ENCODE assay signal across 1 cellular context in genomic region chr4:54091637-54092404, GRCh38.
TF ChIP-seq lines count a peak whose summit lies in the region.

No MANE protein-coding gene starts in this region.

TF ChIP-seq in H1, 55 proteins besides CTCF, POLR2A, EP300 and RAD21 (continued from another document):
- peak; percentile 94 for TF ChIP-seq EZH2 (IDR thresholded peaks at IDR 0.05; ENCODE audit: low read depth, low read length, severe bottlenecking)
- no peak for TF ChIP-seq JUND (IDR thresholded peaks at IDR 0.05; ENCODE audit: low read length)
- TF ChIP-seq POU5F1 (IDR thresholded peaks at IDR 0.05; ENCODE audit: low read depth, low read length), result no peak
- 0 out of 4 replicates have a peak, but pooled peaks of 1 of the 2 experiments have one; percentile 8 for TF ChIP-seq HDAC2 (IDR thresholded peaks at IDR 0.05; ENCODE audit: borderline replicate concordance in 1 of 2, low read depth in 2 of 2, low read length in 2 of 2)
- TF ChIP-seq CBX8 (IDR thresholded peaks at IDR 0.05; ENCODE audit: borderline replicate concordance, low read depth, low read length), result no peak
- TF ChIP-seq BACH1 (IDR thresholded peaks at IDR 0.05; ENCODE audit: low read length), result no peak; the same call in 1 of the 2 replicates
- no peak for TF ChIP-seq TCF12 (IDR thresholded peaks at IDR 0.05; ENCODE audit: low read depth, low read length)
- no peak; the same call in 1 of the 2 replicates for TF ChIP-seq E2F6 (IDR thresholded peaks at IDR 0.05)
- no peak for TF ChIP-seq ZNF274 (IDR thresholded peaks at IDR 0.05; ENCODE audit: borderline replicate concordance, extremely low read depth, low read length)
- peak; percentile 46 for TF ChIP-seq NRF1 (IDR thresholded peaks at IDR 0.05; ENCODE audit: low read depth, low read length)
- no peak for TF ChIP-seq PHF8 (conservative IDR thresholded peaks at IDR 0.05; ENCODE audit: low read depth, low read length)
- no peak for TF ChIP-seq SP4 (IDR thresholded peaks at IDR 0.05; ENCODE audit: low read length)
